8 cellular contexts compared by ENCODE assay signal in genomic region chr10:101694674-101695403, GRCh38. TPM values are rescaled to one million over a fixed set of nuclear protein-coding genes. Genes with fewer than 3 reads are reported as not detected.
DNase-seq lines count a peak whose midpoint lies in the region; ATAC-seq lines count a peak whose summit lies in the region.

TSS of gene FBXW4 (minus strand) at chr10:101695170. CDS start at chr10:101695105, 65 bp downstream.

- peaks cover 14% of the 10 kb centered on the region for H3K4me1 ChIP-seq in ACC112 (ENCODE audit: control insufficient read depth, insufficient read depth, low read length, unreplicated experiment)

- peak within 1 kb of the TSS; percentile 89 for H3K4me3 ChIP-seq in ACC112 (ENCODE audit: low read depth, low read length)

- no peaks in the 10 kb centered on the region for H3K36me3 ChIP-seq in ACC112 (ENCODE audit: insufficient read depth, low read length)

- peak within 1 kb of the TSS; percentile 97 to 99 for H3K4me3 Mint-ChIP-seq in activated T-cell treated with anti-CD3 and anti-CD28 coated beads, Interleukin-2, amount 50 U/mL, for 72 hours
- H3K4me3 Mint-ChIP-seq in naive thymus-derived CD8-positive, alpha-beta T cell = peak within 1 kb of the TSS; percentile 94 to 99 (median 96)
- H3K4me3 Mint-ChIP-seq in stimulated activated naive B cell treated with anti-CD40 and anti-IgM and Interleukin-4, amounts not matched to agents 10 μg/mL and 1 μg/mL and 100 μg/mL, for 72 hours = peak within 1 kb of the TSS; percentile 96 to 99

- peaks cover 40% of the 10 kb centered on the region for H3K4me1 Mint-ChIP-seq in activated T-cell treated with anti-CD3 and anti-CD28 coated beads, Interleukin-2, amount 50 U/mL, for 72 hours (ENCODE audit: low read depth)
- H3K4me1 Mint-ChIP-seq in naive thymus-derived CD8-positive, alpha-beta T cell = peaks cover 18 to 43% (median 38%) of the 10 kb centered on the region in 4 donors
- H3K4me1 Mint-ChIP-seq in stimulated activated naive B cell treated with anti-CD40 and anti-IgM and Interleukin-4, amounts not matched to agents 10 μg/mL and 1 μg/mL and 100 μg/mL, for 72 hours = peaks cover 15 to 35% of the 10 kb centered on the region in 2 donors

- H2AFZ ChIP-seq in ACC112 (ENCODE audit: low read length, unreplicated experiment) = peak within 1 kb of the TSS; percentile 82

- peak within 1 kb of the TSS; percentile 97 for H3K27ac Mint-ChIP-seq in activated T-cell treated with anti-CD3 and anti-CD28 coated beads, Interleukin-2, amount 50 U/mL, for 72 hours
- H3K27ac Mint-ChIP-seq in naive thymus-derived CD8-positive, alpha-beta T cell = peak within 1 kb of the TSS; percentile 96 to 100 (median 99)
- H3K27ac Mint-ChIP-seq in stimulated activated naive B cell treated with anti-CD40 and anti-IgM and Interleukin-4, amounts not matched to agents 10 μg/mL and 1 μg/mL and 100 μg/mL, for 72 hours = peak within 1 kb of the TSS; percentile 100

- H3K79me2 ChIP-seq in ACC112 (ENCODE audit: control insufficient read depth, insufficient read depth, low read length, unreplicated experiment) = peaks cover 60% of the 10 kb centered on the region

- peaks cover 4 to 8% of the 10 kb centered on the region in 2 donors for H3K36me3 Mint-ChIP-seq in activated T-cell treated with anti-CD3 and anti-CD28 coated beads, Interleukin-2, amount 50 U/mL, for 72 hours (ENCODE audit: insufficient read depth in 2 of 2)
- peaks cover 0 to 15% (median 4%) of the 10 kb centered on the region in 3 donors for H3K36me3 Mint-ChIP-seq in naive thymus-derived CD8-positive, alpha-beta T cell
- H3K36me3 Mint-ChIP-seq in stimulated activated naive B cell treated with anti-CD40 and anti-IgM and Interleukin-4, amounts not matched to agents 10 μg/mL and 1 μg/mL and 100 μg/mL, for 72 hours = peaks cover 5 to 13% of the 10 kb centered on the region in 2 donors

- DNase-seq in OCI-M1 (lab: John Stamatoyannopoulos, UW) = peak; percentile 76
- peak; percentile 80 to 82 for DNase-seq in activated T-cell treated with anti-CD3 and anti-CD28 coated beads, Interleukin-2, amount 50 U/mL, for 72 hours
- DNase-seq in fibroblast of gingiva (ENCODE audit: low read depth) = peak; percentile 30
- peak; percentile 59 to 79 (median 70) for DNase-seq in naive thymus-derived CD8-positive, alpha-beta T cell
- DNase-seq in stimulated activated naive B cell treated with anti-CD40 and anti-IgM and Interleukin-4, amounts not matched to agents 10 μg/mL and 1 μg/mL and 100 μg/mL, for 72 hours = peak; percentile 67

- H3K27me3 ChIP-seq in ACC112 (ENCODE audit: insufficient read depth, low read length) = no peaks in the 10 kb centered on the region

- no peaks in the 10 kb centered on the region for H3K9me3 Mint-ChIP-seq in activated T-cell treated with anti-CD3 and anti-CD28 coated beads, Interleukin-2, amount 50 U/mL, for 72 hours
- H3K9me3 Mint-ChIP-seq in naive thymus-derived CD8-positive, alpha-beta T cell = peaks cover 0 to 2% (median 0%) of the 10 kb centered on the region in 9 donors
- no peaks in the 10 kb centered on the region for H3K9me3 Mint-ChIP-seq in stimulated activated naive B cell treated with anti-CD40 and anti-IgM and Interleukin-4, amounts not matched to agents 10 μg/mL and 1 μg/mL and 100 μg/mL, for 72 hours

- ATAC-seq in GM18861 (IDR thresholded peaks at IDR 0.05; ENCODE audit: unreplicated experiment) (peak; percentile 43), HG03066 (IDR thresholded peaks at IDR 0.05; ENCODE audit: low read depth, unreplicated experiment) (peak; percentile 57)
- peak; percentile 85 to 86 for ATAC-seq in activated T-cell treated with anti-CD3 and anti-CD28 coated beads, Interleukin-2, amount 50 U/mL, for 72 hours (replicated peaks in 1 of 2)
- peak; percentile 74 to 80 for ATAC-seq in naive thymus-derived CD8-positive, alpha-beta T cell
- peak; percentile 78 to 81 for ATAC-seq in stimulated activated naive B cell treated with anti-CD40 and anti-IgM and Interleukin-4, amounts not matched to agents 10 μg/mL and 1 μg/mL and 100 μg/mL, for 72 hours (replicated peaks)

- no peaks in the 10 kb centered on the region for H3K27me3 Mint-ChIP-seq in activated T-cell treated with anti-CD3 and anti-CD28 coated beads, Interleukin-2, amount 50 U/mL, for 72 hours (ENCODE audit: low read depth)
- no peaks in the 10 kb centered on the region for H3K27me3 Mint-ChIP-seq in naive thymus-derived CD8-positive, alpha-beta T cell
- H3K27me3 Mint-ChIP-seq in stimulated activated naive B cell treated with anti-CD40 and anti-IgM and Interleukin-4, amounts not matched to agents 10 μg/mL and 1 μg/mL and 100 μg/mL, for 72 hours = no peaks in the 10 kb centered on the region

- POLR2A ChIA-PET in naive thymus-derived CD8-positive, alpha-beta T cell (lab: Charles Lee) = interaction anchor here (0.5 to 2.7 kb wide), 7 partner anchors 8 to 123 kb away, joined by 3 to 10 read pairs (median 6); partner anchors contain the start of genes DPCD, NPM3, OGA and POLL

- peak within 1 kb of the TSS; percentile 73 for H3K27ac ChIP-seq in ACC112 (ENCODE audit: low read depth, low read length)

RNA-seq across cellular contexts. Expression of gene FBXW4, which starts in this region (rescaled TPM):
- total RNA-seq in activated T-cell treated with anti-CD3 and anti-CD28 coated beads, Interleukin-2, amount 50 U/mL, for 72 hours = 10 to 100 TPM; 64.4 to 64.6 TPM
- total RNA-seq in naive thymus-derived CD8-positive, alpha-beta T cell = 100 to 1,000 TPM in 1 of 2 experiments, 10 to 100 TPM in 1; 91.2 to 106 TPM
- polyA plus RNA-seq in naive thymus-derived CD8-positive, alpha-beta T cell = 10 to 100 TPM in 1 of 3 donors, 1 to 10 TPM in 2; 6.1 to 13.1 (median 6.5) TPM

Comparison
In these comparisons a context has a peak if more than half of its experiments do, and no peak if none do; other contexts are left out.
1. Peak in every context shown above with its lines: DNase-seq, ATAC-seq, H3K4me3 ChIP-seq and H3K27ac ChIP-seq.
2. DNase-seq: peak in every context shown above with its lines; median percentile 81 in activated T-cell treated with anti-CD3 and anti-CD28 coated beads, Interleukin-2, amount 50 U/mL, for 72 hours; 76 in OCI-M1; 70 in naive thymus-derived CD8-positive, alpha-beta T cell; 67 in stimulated activated naive B cell treated with anti-CD40 and anti-IgM and Interleukin-4, amounts not matched to agents 10 μg/mL and 1 μg/mL and 100 μg/mL, for 72 hours; 30 in fibroblast of gingiva.